Comparison of ENCODE assay signal across 2 cellular contexts in genomic region chr12:133222211-133222610, GRCh38.
TF ChIP-seq lines count a peak whose summit lies in the region.

No MANE protein-coding gene starts in this region.

TF ChIP-seq in liver, 16 proteins besides CTCF, POLR2A, EP300 and RAD21:
- TF ChIP-seq TAF1 (conservative IDR thresholded peaks at IDR 0.05) (no peak), FOXA1 (IDR thresholded peaks at IDR 0.05) (no peak)

TF ChIP-seq in HepG2, 621 proteins besides CTCF, POLR2A, EP300 and RAD21:
- TF ChIP-seq PLSCR1 (CRISPR knock-in tag; IDR thresholded peaks at IDR 0.05; ENCODE audit: borderline replicate concordance) = no peak
- no peak for TF ChIP-seq THAP11 (CRISPR knock-in tag; IDR thresholded peaks at IDR 0.05)
- no peak for TF ChIP-seq PCBP2 (optimal IDR thresholded peaks at IDR 0.05; ENCODE audit: low read depth, low read length, poor library complexity, severe bottlenecking)
- TF ChIP-seq CHCHD3 (CRISPR knock-in tag; IDR thresholded peaks at IDR 0.05) = no peak
- TF ChIP-seq PHF21A (CRISPR knock-in tag; IDR thresholded peaks at IDR 0.05) = no peak
- no peak for TF ChIP-seq HOXA7 (CRISPR knock-in tag; IDR thresholded peaks at IDR 0.05)
- no peak for TF ChIP-seq TFAP4 (IDR thresholded peaks at IDR 0.05; ENCODE audit: borderline replicate concordance, low read depth)
- TF ChIP-seq ZNF337 (CRISPR knock-in tag; IDR thresholded peaks at IDR 0.05; ENCODE audit: borderline replicate concordance, low read depth) = no peak
- no peak for TF ChIP-seq SATB2 (CRISPR knock-in tag; IDR thresholded peaks at IDR 0.05)
